In the genomic region with DNA sequence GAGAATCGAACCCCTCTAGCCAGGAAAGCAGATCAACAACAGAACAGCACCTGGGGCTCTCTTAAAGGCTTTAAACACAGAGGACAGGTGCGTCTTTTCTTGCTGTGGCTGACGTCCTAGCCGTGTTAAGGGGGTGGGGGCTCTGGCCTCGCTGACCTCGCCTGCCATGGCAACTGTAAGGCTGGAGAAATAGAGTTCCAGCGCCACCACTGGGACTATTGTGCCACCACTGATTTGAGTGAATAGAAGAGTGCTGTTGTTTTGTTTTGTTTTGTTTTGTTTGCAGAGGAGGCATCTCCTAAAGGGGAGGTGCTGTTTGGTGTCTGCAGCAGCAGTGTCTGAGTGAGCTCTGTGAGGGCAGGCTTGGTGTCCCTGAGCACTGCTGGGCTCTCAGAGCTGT, we compare ENCODE assay signal across 11 cellular contexts. TPM values are rescaled to one million over a fixed set of nuclear protein-coding genes. Genes with fewer than 3 reads are reported as not detected.
DNase-seq lines count a peak whose midpoint lies in the region.
"Had no signal": no experiment of that assay in that cellular context is flagged by ENCODE, and none has a peak within 500 bp of the region (broad histone marks: within the 10 kb centered on the region; RNA-seq: fewer than 3 reads in every experiment).

No MANE protein-coding gene starts in this region.

- no peak overlapping the region for H3K4me3 ChIP-seq in neuronal stem cell (ENCODE audit: low read length in 2 of 2)

- no peak overlapping the region for H3K27ac ChIP-seq in neuronal stem cell (replicated peaks; ENCODE audit: low read length)

- no peak overlapping the region for H4K8ac ChIP-seq in neuronal stem cell (ENCODE audit: low read depth, low read length)

- H3K4ac ChIP-seq in neuronal stem cell (ENCODE audit: low read length), result no peak overlapping the region

- no CpG with 5 or more reads among the region's 7 CpGs for WGBS in neuronal stem cell (ENCODE audit: extremely low coverage in 2 of 2, insufficient read length in 2 of 2, insufficient replicate concordance in 1 of 2), 2 donors

- H2AFZ ChIP-seq in neuronal stem cell (ENCODE audit: low read length), result no peak overlapping the region

- no peak overlapping the region for H3K9ac ChIP-seq in neuronal stem cell (ENCODE audit: low read depth, low read length, poor library complexity)

- peaks cover 4 to 16% of the 10 kb centered on the region in 2 donors for H3K4me1 ChIP-seq in neuronal stem cell (ENCODE audit: control insufficient read depth in 2 of 2, insufficient read depth in 1 of 2, low read depth in 1 of 2, low read length in 2 of 2)

- H3K18ac ChIP-seq in neuronal stem cell (ENCODE audit: low read length), result no peak overlapping the region

- H3K79me1 ChIP-seq in neuronal stem cell (ENCODE audit: low read depth, low read length), result no peaks in the 10 kb centered on the region

- H3K4me2 ChIP-seq in neuronal stem cell (ENCODE audit: insufficient read depth, low read length, poor library complexity, severe bottlenecking), result no peak overlapping the region

- H4K91ac ChIP-seq in neuronal stem cell (ENCODE audit: low read depth, low read length, poor library complexity), result no peak overlapping the region

- H3K36me3 ChIP-seq in neuronal stem cell (replicated peaks in 1 of 2; ENCODE audit: control insufficient read depth in 2 of 2, insufficient read depth in 2 of 2, low read length in 2 of 2), result no peaks in the 10 kb centered on the region

- no peak overlapping the region for H2BK5ac ChIP-seq in neuronal stem cell (ENCODE audit: low read length)

- peak; percentile 31 for DNase-seq in DMS 273 (lab: John Stamatoyannopoulos, UW; ENCODE audit: unreplicated experiment)
- DNase-seq in DMS 273 treated with DMSO at 0.1 percent for 48 hours (lab: John Stamatoyannopoulos, UW), result no peak
- peak; percentile 57 for DNase-seq in NCI-H2029 treated with DMSO at 0.1 percent for 48 hours (lab: John Stamatoyannopoulos, UW)
- DNase-seq in SHP77 treated with DMSO at 0.1 percent for 48 hours (lab: John Stamatoyannopoulos, UW), result peak; percentile 15
- DNase-seq in neuronal stem cell (ENCODE audit: low spot score), result peak; percentile 59
- DNase-seq in cerebellar cortex (ENCODE audit: low spot score), result no peak
- DNase-seq in activated effector memory CD4-positive, alpha-beta T cell treated with Interleukin-2 at 50 U/mL for 16 hours, result no peak
- DNase-seq in activated CD4-positive, alpha-beta T cell treated with anti-CD3 and anti-CD28 coated beads, Interleukin-2, amount 50 U/mL, for 4 hours, result no peak
- DNase-seq: 8988T; activated CD4-positive, CD25-positive, alpha-beta regulatory T cell had no signal

- H3K27me3 ChIP-seq in neuronal stem cell (ENCODE audit: control insufficient read depth in 3 of 3, insufficient read depth in 3 of 3, low read depth in 1 of 3, low read length in 3 of 3), result peaks cover 0 to 17% (median 0%) of the 10 kb centered on the region in 3 experiments

- H2AK5ac ChIP-seq in neuronal stem cell (ENCODE audit: low read depth, low read length), result no peak overlapping the region

- no peak overlapping the region for H2BK15ac ChIP-seq in neuronal stem cell (ENCODE audit: low read length)

- H2BK120ac ChIP-seq in neuronal stem cell (ENCODE audit: low read depth, low read length), result no peak overlapping the region

- no peaks in the 10 kb centered on the region for H3K9me3 ChIP-seq in neuronal stem cell (replicated peaks in 1 of 2; ENCODE audit: control insufficient read depth in 2 of 2, insufficient read depth in 1 of 2, low read depth in 1 of 2, low read length in 2 of 2)

- no peak overlapping the region for H3K14ac ChIP-seq in neuronal stem cell (ENCODE audit: low read length)

- no peak overlapping the region for H3K23ac ChIP-seq in neuronal stem cell (ENCODE audit: low read depth, low read length, poor library complexity)

- no peak overlapping the region for H2BK12ac ChIP-seq in neuronal stem cell (ENCODE audit: low read length)

RNA-seq across cellular contexts. Expression of gene PRMT8, which starts 34.2 kb away (rescaled TPM):
- 0.93 TPM for polyA plus RNA-seq in neuronal stem cell (2013, experiment 1 of 2)
- 0.86 TPM for polyA plus RNA-seq in neuronal stem cell (2013, experiment 2 of 2)
- polyA plus RNA-seq: fibroblast of lung had no signal

Comparison
In these comparisons a context has a peak if more than half of its experiments do, and no peak if none do; other contexts are left out.
1. DNase-seq: peak in DMS 273 (single experiment), NCI-H2029 treated with DMSO at 0.1 percent for 48 hours (single experiment), SHP77 treated with DMSO at 0.1 percent for 48 hours (single experiment) and neuronal stem cell (single experiment); none in DMS 273 treated with DMSO at 0.1 percent for 48 hours (single experiment), cerebellar cortex (single experiment), activated effector memory CD4-positive, alpha-beta T cell treated with Interleukin-2 at 50 U/mL for 16 hours (single experiment) and activated CD4-positive, alpha-beta T cell treated with anti-CD3 and anti-CD28 coated beads, Interleukin-2, amount 50 U/mL, for 4 hours (0 of 2).